ENCODE assay signal across 8 cellular contexts in the genomic region with DNA sequence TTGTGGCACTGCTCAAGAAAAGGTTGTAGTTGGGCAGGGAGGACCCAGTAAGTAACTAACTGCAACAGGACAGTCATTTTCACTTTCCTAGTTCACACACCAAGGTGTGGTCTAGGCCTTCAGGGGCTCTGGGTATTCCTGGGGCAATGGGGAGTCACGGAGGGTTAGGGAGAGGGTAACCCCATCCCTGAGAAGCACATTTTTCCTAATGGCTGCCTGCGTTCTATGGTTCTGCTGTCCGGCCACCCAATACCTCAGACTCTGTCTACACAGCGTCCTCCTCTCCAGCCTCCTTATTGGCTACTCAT. TPM values are rescaled to one million over a fixed set of nuclear protein-coding genes. Genes with fewer than 3 reads are reported as not detected.
A peak's percentile ranks its signal among the peaks of the same experiment; 100 is the strongest.
DNase-seq lines count a peak whose midpoint lies in the region; ATAC-seq and TF ChIP-seq lines count a peak whose summit lies in the region.

No MANE protein-coding gene starts in this region.

- peak overlapping the region; percentile 84 for H3K4me2 ChIP-seq in smooth muscle cell

- no peak for TF ChIP-seq CTCF in smooth muscle cell (IDR thresholded peaks at IDR 0.05; ENCODE audit: borderline replicate concordance, insufficient read depth, poor library complexity, severe bottlenecking)

- peaks cover 26% of the 10 kb centered on the region for H3K4me1 ChIP-seq in HAP-1
- H3K4me1 ChIP-seq in right cardiac atrium (ENCODE audit: control insufficient read depth, insufficient read depth, low read length) = no peaks in the 10 kb centered on the region
- H3K4me1 ChIP-seq in smooth muscle cell (ENCODE audit: low read depth) = peaks cover 3% of the 10 kb centered on the region

- H3K4me3 ChIP-seq in HAP-1 (peak overlapping the region; percentile 76), right cardiac atrium (ENCODE audit: low read length) (peak overlapping the region; percentile 49), smooth muscle cell (peak overlapping the region; percentile 50)

- ATAC-seq in right cardiac atrium (no peak), GM21390 (IDR thresholded peaks at IDR 0.05; ENCODE audit: unreplicated experiment) (no peak)

- H3K27me3 Mint-ChIP-seq in activated CD4-positive, alpha-beta memory T cell treated with anti-CD3 and anti-CD28 coated beads for 36 hours = no peaks in the 10 kb centered on the region

- DNase-seq in HAP-1 (ENCODE audit: low spot score in 2 of 2) = no peak
- DNase-seq in activated CD4-positive, alpha-beta memory T cell treated with anti-CD3 and anti-CD28 coated beads for 36 hours = no peak
- no peak for DNase-seq in right cardiac atrium
- no peak for DNase-seq in smooth muscle cell (lab: John Stamatoyannopoulos, UW; ENCODE audit: unreplicated experiment)
- no peak for DNase-seq in cerebellum (ENCODE audit: low spot score)
- no peak for DNase-seq in DMS153 treated with DMSO at 0.1 percent for 48 hours (lab: John Stamatoyannopoulos, UW; ENCODE audit: unreplicated experiment)
- no peak for DNase-seq in anterior cingulate cortex (lab: John Stamatoyannopoulos, UW)

- in situ Hi-C loops in HAP-1 (cut with MboI; ENCODE audit: low sequenced_read_pairs) = no loop called here

- peak overlapping the region; percentile 98 for H3K27ac Mint-ChIP-seq in activated CD4-positive, alpha-beta memory T cell treated with anti-CD3 and anti-CD28 coated beads for 36 hours

- CTCF ChIA-PET in activated CD4-positive, alpha-beta memory T cell treated with anti-CD3 and anti-CD28 coated beads for 36 hours (lab: Charles Lee) = interaction anchor here (1.0 to 1.2 kb wide), 2 partner anchors 76 to 113 kb away, joined by 3 to 7 read pairs; no protein-coding TSS in a partner anchor

- H3K27me3 ChIP-seq in HAP-1 (ENCODE audit: low read depth) (no peaks in the 10 kb centered on the region), right cardiac atrium (ENCODE audit: control insufficient read depth, insufficient read depth) (no peaks in the 10 kb centered on the region), smooth muscle cell (ENCODE audit: low read depth) (no peaks in the 10 kb centered on the region)

- H2AFZ ChIP-seq in smooth muscle cell (ENCODE audit: low read depth) = no peak overlapping the region

- H3K27ac ChIP-seq in right cardiac atrium (ENCODE audit: low read length) = peak overlapping the region; percentile 98
- H3K27ac ChIP-seq in smooth muscle cell (ENCODE audit: low read depth) = peak overlapping the region; percentile 60

- intact Hi-C loops in activated CD4-positive, alpha-beta memory T cell treated with anti-CD3 and anti-CD28 coated beads for 36 hours (cut with micrococcal nuclease) = loop anchor here (1.0 to 5.0 kb wide), 5 partner anchors 33 to 311 kb away; a partner anchor contains a TSS
- intact Hi-C loops in right cardiac atrium (cut with DNase I) = loop anchor here in 1 of 4 donors (10.0 kb wide), 1 partner anchor 74 kb away; no protein-coding TSS in a partner anchor

- H3K4me3 Mint-ChIP-seq in activated CD4-positive, alpha-beta memory T cell treated with anti-CD3 and anti-CD28 coated beads for 36 hours = peak overlapping the region; percentile 91

- peaks cover 16% of the 10 kb centered on the region for H3K36me3 ChIP-seq in HAP-1 (replicated peaks)
- no peaks in the 10 kb centered on the region for H3K36me3 ChIP-seq in smooth muscle cell (ENCODE audit: low read depth)

- H3F3A ChIP-seq in smooth muscle cell (ENCODE audit: low read depth) = no peaks in the 10 kb centered on the region

- H4K20me1 ChIP-seq in smooth muscle cell (ENCODE audit: low read depth) = peaks cover 4% of the 10 kb centered on the region

- H3K9me3 ChIP-seq in HAP-1 (no peaks in the 10 kb centered on the region), right cardiac atrium (ENCODE audit: control insufficient read depth, low read length) (no peaks in the 10 kb centered on the region), smooth muscle cell (replicated peaks; ENCODE audit: low read depth) (no peaks in the 10 kb centered on the region)

- POLR2A ChIA-PET in activated CD4-positive, alpha-beta memory T cell treated with anti-CD3 and anti-CD28 coated beads for 36 hours (lab: Charles Lee) = interaction anchor here (1.4 to 1.5 kb wide), 2 partner anchors 9 to 97 kb away, joined by 4 to 6 read pairs; a partner anchor contains a TSS

- peak overlapping the region; percentile 37 for H3K9ac ChIP-seq in smooth muscle cell (ENCODE audit: low read depth)

- H3K36me3 Mint-ChIP-seq in activated CD4-positive, alpha-beta memory T cell treated with anti-CD3 and anti-CD28 coated beads for 36 hours = peaks cover 11% of the 10 kb centered on the region

- WGBS in right cardiac atrium = 0% methylated on average over 4 of the region's 4 CpGs
- 38% methylated on average over 3 of the region's 4 CpGs for WGBS in smooth muscle cell (ENCODE audit: low lambda C conversion rate)

- H3K4me1 Mint-ChIP-seq in activated CD4-positive, alpha-beta memory T cell treated with anti-CD3 and anti-CD28 coated beads for 36 hours (ENCODE audit: low read depth) = peaks cover 55% of the 10 kb centered on the region

- H3K9me3 Mint-ChIP-seq in activated CD4-positive, alpha-beta memory T cell treated with anti-CD3 and anti-CD28 coated beads for 36 hours = no peaks in the 10 kb centered on the region

- peaks cover 19% of the 10 kb centered on the region for H3K79me2 ChIP-seq in smooth muscle cell (ENCODE audit: low read depth)

RNA-seq across cellular contexts. Expression of a gene that starts 0.9 kb away (rescaled TPM):
- 1 to 10 TPM; 7.0 to 8.1 TPM for total RNA-seq in activated CD4-positive, alpha-beta memory T cell treated with anti-CD3 and anti-CD28 coated beads for 36 hours
- total RNA-seq in right cardiac atrium (10 to 100 TPM; 23.8 to 29.3 (median 25.5) TPM), smooth muscle cell (2.4 and 3.3 TPM in 2 replicates), cerebellum (8.1 TPM)
- polyA plus RNA-seq in right cardiac atrium (23.5 TPM), smooth muscle cell (14.5 and 15.6 TPM in 2 replicates)

RNA-seq across cellular contexts. Expression of a gene that starts 4.1 kb away (rescaled TPM):
- 10 to 100 TPM; 23.1 to 23.8 TPM for total RNA-seq in activated CD4-positive, alpha-beta memory T cell treated with anti-CD3 and anti-CD28 coated beads for 36 hours
- total RNA-seq in right cardiac atrium (under 1 TPM in 2 of 4 donors, not detected in 2; 0.09 to 0.28 TPM), smooth muscle cell (not detected in 2 replicates), cerebellum (not detected)
- polyA plus RNA-seq in right cardiac atrium (0.05 TPM), smooth muscle cell (not detected in 2 replicates)

RNA-seq across cellular contexts. Expression of a gene that starts 33.4 kb away (rescaled TPM):
- total RNA-seq in activated CD4-positive, alpha-beta memory T cell treated with anti-CD3 and anti-CD28 coated beads for 36 hours = 10 to 100 TPM; 21.0 to 21.1 TPM
- 10 to 100 TPM in 3 of 4 donors, 1 to 10 TPM in 1; 9.2 to 13.7 (median 12.2) TPM for total RNA-seq in right cardiac atrium
- 8.5 TPM for polyA plus RNA-seq in right cardiac atrium
- total RNA-seq in smooth muscle cell = 9.3 and 13.8 TPM in 2 replicates
- polyA plus RNA-seq in smooth muscle cell = 16.2 and 19.1 TPM in 2 replicates
- 6.6 TPM for total RNA-seq in cerebellum

RNA-seq across cellular contexts. Expression of a gene that starts 34.8 kb away (rescaled TPM):
- not detected for total RNA-seq in activated CD4-positive, alpha-beta memory T cell treated with anti-CD3 and anti-CD28 coated beads for 36 hours
- total RNA-seq in right cardiac atrium (not detected), smooth muscle cell (not detected in 2 replicates), cerebellum (not detected)
- polyA plus RNA-seq in right cardiac atrium (not detected), smooth muscle cell (not detected in 2 replicates)

RNA-seq across cellular contexts. Expression of a gene that starts 35.5 kb away (rescaled TPM):
- under 1 TPM; 0.51 to 0.74 TPM for total RNA-seq in activated CD4-positive, alpha-beta memory T cell treated with anti-CD3 and anti-CD28 coated beads for 36 hours
- total RNA-seq in right cardiac atrium (under 1 TPM; 0.17 to 0.78 (median 0.19) TPM), smooth muscle cell (0.09 TPM in 1 of 2 replicates, not detected in the other), cerebellum (0.36 TPM)
- polyA plus RNA-seq in right cardiac atrium (0.09 TPM), smooth muscle cell (0.20 and 0.34 TPM in 2 replicates)

Comparison
In these comparisons a context has a peak if more than half of its experiments do, and no peak if none do; other contexts are left out.
1. RNA of a gene that starts 4.1 kb away (total RNA-seq): 23.1 to 23.8 TPM in activated CD4-positive, alpha-beta memory T cell treated with anti-CD3 and anti-CD28 coated beads for 36 hours; not detected in cerebellum (single experiment), 0.09 to 0.28 TPM in right cardiac atrium and not detected in smooth muscle cell; every median in the first group is over 10 times any median in the second.
2. Peak in every context shown above with its lines, with median percentiles within 50 percentile points of each other: H3K4me3 ChIP-seq.